Comparison of ENCODE assay signal across 15 cellular contexts in genomic region chr11:23903044-23903704, GRCh38.
A peak's percentile ranks its signal among the peaks of the same experiment; 100 is the strongest.
DNase-seq lines count a peak whose midpoint lies in the region; ATAC-seq, FAIRE-seq and TF ChIP-seq lines count a peak whose summit lies in the region.
"Had no signal": no experiment of that assay in that cellular context is flagged by ENCODE, and none has a peak within 500 bp of the region (broad histone marks: within the 10 kb centered on the region; RNA-seq: fewer than 3 reads in every experiment).

No MANE protein-coding gene starts in this region.

- no peaks in the 10 kb centered on the region for H3K36me3 ChIP-seq in astrocyte (ENCODE audit: insufficient read depth, low read length)
- H3K36me3 ChIP-seq in stomach, result no peaks in the 10 kb centered on the region

- no peaks in the 10 kb centered on the region for H4K20me1 ChIP-seq in astrocyte (ENCODE audit: insufficient read depth, low read length)

- peak overlapping the region; percentile 35 for H3K9ac ChIP-seq in astrocyte (ENCODE audit: low read length)

- peaks cover 15% of the 10 kb centered on the region for H3K4me1 ChIP-seq in astrocyte (ENCODE audit: insufficient read depth, low read length)
- H3K4me1 ChIP-seq in stomach, result no peaks in the 10 kb centered on the region

- no peaks in the 10 kb centered on the region for H3K27me3 Mint-ChIP-seq in astrocyte (ENCODE audit: low read depth, unreplicated experiment)
- H3K27me3 Mint-ChIP-seq: activated CD4-positive, alpha-beta T cell treated with anti-CD3 and anti-CD28 coated beads, Interleukin-2, amount 10 ng/mL, durations not matched to agents 24 days and 14 days; B cell had no signal

- H3K79me2 ChIP-seq in astrocyte (ENCODE audit: insufficient read depth, low read length), result no peaks in the 10 kb centered on the region

- in situ Hi-C loops in ACHN (cut with HindIII; ENCODE audit: low pct_ligation_motif_present, low pct_unique_long_range_greater_than_20kb, low sequenced_read_pairs), result no loop called here

- H2AFZ ChIP-seq in astrocyte (ENCODE audit: low read depth, low read length), result no peak overlapping the region

- no peak overlapping the region for H3K4me3 Mint-ChIP-seq in astrocyte (ENCODE audit: unreplicated experiment)
- H3K4me3 Mint-ChIP-seq: activated CD4-positive, alpha-beta T cell treated with anti-CD3 and anti-CD28 coated beads, Interleukin-2, amount 10 ng/mL, durations not matched to agents 24 days and 14 days; B cell; natural killer cell had no signal

- intact Hi-C loops in stomach (cut with DNase I; ENCODE audit: low total_unique reads), result no loop called here

- no peak for TF ChIP-seq POLR2A in stomach (IDR thresholded peaks at IDR 0.05)

- no peak for TF ChIP-seq EP300 in stomach (IDR thresholded peaks at IDR 0.05)

- no peaks in the 10 kb centered on the region for H3K9me3 Mint-ChIP-seq in astrocyte (ENCODE audit: unreplicated experiment)
- H3K9me3 Mint-ChIP-seq: activated CD4-positive, alpha-beta T cell treated with anti-CD3 and anti-CD28 coated beads, Interleukin-2, amount 10 ng/mL, durations not matched to agents 24 days and 14 days; natural killer cell had no signal

- no peak for ATAC-seq in GM21526 (IDR thresholded peaks at IDR 0.05; ENCODE audit: low FRiP score, unreplicated experiment)
- ATAC-seq: natural killer cell; stimulated activated naive CD8-positive, alpha-beta T cell treated with anti-CD3 and anti-CD28 coated beads, Interleukin-15, Interleukin-2, amounts not matched to agents 100 U/mL and 50 U/mL, for 24 hours had no signal

- DNase-seq in ACHN (peak; percentile 83), HS-5 (ENCODE audit: low read depth) (peak; percentile 92), astrocyte (ENCODE audit: low read depth) (peak; percentile 94), iPS-NIHi11 (ENCODE audit: low spot score) (peak; percentile 5), caudate nucleus (lab: John Stamatoyannopoulos, UW) (no peak), NCI-H526 treated with DMSO at 0.1 percent for 48 hours (lab: John Stamatoyannopoulos, UW) (no peak), stomach (no peak)
- DNase-seq: activated CD4-positive, alpha-beta T cell treated with anti-CD3 and anti-CD28 coated beads, Interleukin-2, amount 10 ng/mL, durations not matched to agents 24 days and 14 days; activated naive CD4-positive, alpha-beta T cell; natural killer cell; NCI-H524; stimulated activated naive CD8-positive, alpha-beta T cell treated with anti-CD3 and anti-CD28 coated beads, Interleukin-15, Interleukin-2, amounts not matched to agents 100 U/mL and 50 U/mL, for 24 hours had no signal

- no peak overlapping the region for H3K4me3 ChIP-seq in astrocyte (ENCODE audit: insufficient read depth, low read depth, low read length)
- no peak overlapping the region for H3K4me3 ChIP-seq in stomach

- TF ChIP-seq CTCF in astrocyte (IDR thresholded peaks at IDR 0.05; ENCODE audit: insufficient read depth, low read depth, low read length) (no peak), stomach (IDR thresholded peaks at IDR 0.05) (no peak)

- H3K27me3 ChIP-seq in astrocyte (ENCODE audit: insufficient read depth, low read length) (no peaks in the 10 kb centered on the region), stomach (no peaks in the 10 kb centered on the region)

- H3K27ac Mint-ChIP-seq in astrocyte (ENCODE audit: unreplicated experiment), result peak overlapping the region; percentile 96
- H3K27ac Mint-ChIP-seq: activated CD4-positive, alpha-beta T cell treated with anti-CD3 and anti-CD28 coated beads, Interleukin-2, amount 10 ng/mL, durations not matched to agents 24 days and 14 days; B cell; natural killer cell had no signal

- no peaks in the 10 kb centered on the region for H3K36me3 Mint-ChIP-seq in astrocyte (ENCODE audit: low read depth, unreplicated experiment)
- H3K36me3 Mint-ChIP-seq: natural killer cell had no signal

- H3K4me1 Mint-ChIP-seq in astrocyte (ENCODE audit: low read depth, unreplicated experiment), result peaks cover 13% of the 10 kb centered on the region
- H3K4me1 Mint-ChIP-seq: activated CD4-positive, alpha-beta T cell treated with anti-CD3 and anti-CD28 coated beads, Interleukin-2, amount 10 ng/mL, durations not matched to agents 24 days and 14 days; B cell; natural killer cell had no signal

- 65 to 76% (median 74%) methylated on average over 7 of the region's 7 CpGs for WGBS in stomach, 5 donors

- H3K9me3 ChIP-seq in astrocyte (ENCODE audit: insufficient read depth, low read depth, low read length) (no peaks in the 10 kb centered on the region), stomach (no peaks in the 10 kb centered on the region)

- peak overlapping the region; percentile 42 for H3K4me2 ChIP-seq in astrocyte (ENCODE audit: low read length)

- H3K27ac ChIP-seq in astrocyte (ENCODE audit: low read depth, low read length) (peak overlapping the region; percentile 75), caudate nucleus (ENCODE audit: low read depth, low read length) (no peak overlapping the region), stomach (no peak overlapping the region)

- FAIRE-seq in astrocyte (lab: Jason Lieb, UNC), result peak; percentile 100
- FAIRE-seq: H1 had no signal

Comparison
In these comparisons a context has a peak if more than half of its experiments do, and no peak if none do; other contexts are left out.
1. DNase-seq: peak in ACHN (single experiment), HS-5 (single experiment), astrocyte (single experiment) and iPS-NIHi11 (single experiment); none in caudate nucleus (0 of 61), NCI-H526 treated with DMSO at 0.1 percent for 48 hours (single experiment) and stomach (single experiment).